Comparison of ENCODE assay signal across 8 cellular contexts in the genomic region with DNA sequence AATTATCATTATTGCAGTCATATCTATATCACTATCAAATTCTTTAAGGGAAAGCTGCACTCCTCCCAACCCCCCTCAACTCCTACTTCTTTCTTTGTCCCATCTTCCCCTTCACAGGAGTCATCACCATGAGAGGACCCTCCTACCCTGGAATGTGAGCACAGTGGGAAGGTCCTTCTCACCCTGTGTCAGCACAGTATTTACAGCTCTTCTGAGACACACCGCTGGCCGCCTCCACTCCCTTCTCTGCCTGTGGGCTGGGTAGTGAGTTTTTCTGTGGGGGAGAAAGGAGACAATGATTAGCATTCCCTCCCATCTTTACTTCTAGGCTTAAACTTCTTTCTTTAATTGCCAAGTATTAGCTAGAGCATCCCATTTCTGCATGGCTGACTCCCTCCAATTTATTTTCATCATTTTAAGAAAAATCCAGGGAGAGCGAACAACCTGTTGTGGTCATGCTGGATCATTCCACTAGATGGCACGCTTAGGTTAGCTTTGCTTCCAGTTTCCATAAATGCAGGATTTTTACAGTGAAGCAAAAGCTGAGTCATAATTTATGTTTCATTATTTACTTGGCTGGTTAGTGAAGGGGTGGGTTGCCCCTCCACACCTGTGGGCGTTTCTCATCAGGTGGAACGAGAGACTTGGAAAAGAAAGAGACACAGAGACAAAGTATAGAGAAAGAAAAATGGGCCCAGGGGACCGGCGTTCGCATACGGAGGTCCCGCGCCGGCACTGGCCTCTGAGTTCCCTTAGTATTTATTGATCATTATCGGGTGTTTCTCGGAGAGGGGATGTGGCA.
DNase-seq lines count a peak whose midpoint lies in the region; ATAC-seq, FAIRE-seq and TF ChIP-seq lines count a peak whose summit lies in the region.

No MANE protein-coding gene starts in this region.

- dilution Hi-C loops in IMR-90 (cut with HindIII; ENCODE audit: low sequenced_read_pairs, unreplicated experiment), result no loop called here
- dilution Hi-C loops in keratinocyte (cut with MboI; ENCODE audit: extremely low pct_ligation_motif_present, low sequenced_read_pairs), result no loop called here

- peak; percentile 67 for FAIRE-seq in keratinocyte (lab: Jason Lieb, UNC)

- H3K4me1 ChIP-seq in IMR-90 (ENCODE audit: control insufficient read depth, insufficient read depth, low read length) (no peaks in the 10 kb centered on the region), keratinocyte (ENCODE audit: control insufficient read depth, extremely low read depth, insufficient read depth, low read length) (peaks cover 31% of the 10 kb centered on the region)

- ATAC-seq in GM21825 (IDR thresholded peaks at IDR 0.05; ENCODE audit: unreplicated experiment) (peak; percentile 98), IMR-90 (ENCODE audit: low read depth) (peak; percentile 95)

- H3K9me3 ChIP-seq in IMR-90 (ENCODE audit: control insufficient read depth, insufficient read depth, low read length) (no peaks in the 10 kb centered on the region), keratinocyte (ENCODE audit: control insufficient read depth, low read depth, low read length) (no peaks in the 10 kb centered on the region)

- no peak overlapping the region for H2BK15ac ChIP-seq in IMR-90 (ENCODE audit: low read depth, low read length)

- H2AFZ ChIP-seq in IMR-90 (replicated peaks; ENCODE audit: low read length, poor library complexity) (no peak overlapping the region), keratinocyte (ENCODE audit: control insufficient read depth, low read length) (peak overlapping the region; percentile 54)

- no peak overlapping the region for H3K14ac ChIP-seq in IMR-90 (replicated peaks; ENCODE audit: low read depth, low read length)

- peak; percentile 93 for TF ChIP-seq RAD21 in IMR-90 (IDR thresholded peaks at IDR 0.05; ENCODE audit: low read length)

- DNase-seq in NCI-H82 (lab: John Stamatoyannopoulos, UW) (peak; percentile 70), NCI-H82 treated with DMSO at 0.1 percent for 48 hours (lab: John Stamatoyannopoulos, UW; ENCODE audit: unreplicated experiment) (no peak), IMR-90 (peak; percentile 68), SHP77 (lab: John Stamatoyannopoulos, UW) (peak; percentile 32 to 47), cerebellar cortex (ENCODE audit: low spot score) (peak; percentile 62), keratinocyte (ENCODE audit: low read depth, low spot score) (peak; percentile 32)
- DNase-seq in stimulated activated CD4-positive, alpha-beta T cell treated with anti-CD3 and anti-CD28 coated beads, Interleukin-12 subunit alpha, Interleukin-12 subunit beta, amount 100 ng/mL, for 48 hours (ENCODE audit: low read depth in 2 of 3, low spot score in 1 of 3), result peak in 2 of 3 donors; percentile 3 to 25

- H3K9ac ChIP-seq in IMR-90 (ENCODE audit: low read depth, low read length), result no peak overlapping the region
- H3K9ac ChIP-seq in keratinocyte (ENCODE audit: control insufficient read depth, extremely low read depth, insufficient read depth, low read length), result peak overlapping the region; percentile 23

- no peak overlapping the region for H4K5ac ChIP-seq in IMR-90 (ENCODE audit: low read depth, low read length)

- H3K79me1 ChIP-seq in IMR-90 (ENCODE audit: low read depth in 1 of 2, low read length in 2 of 2), result no peaks in the 10 kb centered on the region

- no peak for TF ChIP-seq POLR2A in IMR-90 (IDR thresholded peaks at IDR 0.05; ENCODE audit: low read depth, low read length)

- no peak overlapping the region for H4K8ac ChIP-seq in IMR-90 (ENCODE audit: low read depth in 2 of 2, low read length in 2 of 2)

- H3K4me2 ChIP-seq in IMR-90 (ENCODE audit: low read depth, low read length) (peak overlapping the region; percentile 66; the same call in 1 of the 2 replicates), keratinocyte (ENCODE audit: control insufficient read depth, extremely low read depth, insufficient read depth, low read depth, low read length) (peak overlapping the region; percentile 65)

- H3K18ac ChIP-seq in IMR-90 (ENCODE audit: low read depth, low read length), result no peak overlapping the region

- H3K4me3 ChIP-seq in IMR-90 (ENCODE audit: insufficient read depth, low read depth, low read length) (peak overlapping the region; percentile 39), keratinocyte (ENCODE audit: control insufficient read depth in 2 of 3, extremely low read depth in 1 of 3, insufficient read depth in 2 of 3, low read depth in 1 of 3, low read length in 3 of 3) (peak overlapping the region in 2 of 3 experiments; percentile 13 to 49)

- TF ChIP-seq CTCF in IMR-90 (conservative IDR thresholded peaks at IDR 0.05; ENCODE audit: low read depth, low read length) (peak; percentile 94), keratinocyte (optimal IDR thresholded peaks at IDR 0.05 in 1 of 3, IDR thresholded peaks at IDR 0.05 in 1 of 3, conservative IDR thresholded peaks at IDR 0.05 in 1 of 3; ENCODE audit: extremely low read depth in 1 of 3, insufficient read depth in 2 of 3, low read length in 3 of 3) (peak; percentile 72 to 79 (median 76))

- CTCF ChIA-PET in IMR-90 (lab: Yijun Ruan, JAX), result interaction anchor here (0.6 to 2.5 kb wide), 7 partner anchors 10 to 461 kb away, joined by 3 to 15 read pairs (median 3); no protein-coding TSS in a partner anchor

- H3K27me3 ChIP-seq in IMR-90 (ENCODE audit: control insufficient read depth, insufficient read depth, low read length), result no peaks in the 10 kb centered on the region
- H3K27me3 ChIP-seq in keratinocyte (ENCODE audit: control insufficient read depth, extremely low read depth, insufficient read depth, low read length), result no peaks in the 10 kb centered on the region

- H2BK5ac ChIP-seq in IMR-90 (ENCODE audit: low read depth, low read length, poor library complexity, severe bottlenecking), result no peak overlapping the region

- intact Hi-C loops in IMR-90 (cut with micrococcal nuclease), result loop anchor here (1.0 to 5.0 kb wide), 5 partner anchors 109 to 452 kb away; no protein-coding TSS in a partner anchor

- no peaks in the 10 kb centered on the region for H3K9me1 ChIP-seq in IMR-90 (ENCODE audit: insufficient read depth, low read length)
- H3K9me1 ChIP-seq in keratinocyte (ENCODE audit: control insufficient read depth, extremely low read depth, insufficient read depth, low read length), result no peaks in the 10 kb centered on the region

- H3K79me2 ChIP-seq in keratinocyte (ENCODE audit: control insufficient read depth, insufficient read depth, low read length), result no peaks in the 10 kb centered on the region

- no peak overlapping the region for H3K23ac ChIP-seq in IMR-90 (ENCODE audit: low read depth, low read length)

- no peak overlapping the region for H3K4ac ChIP-seq in IMR-90 (ENCODE audit: low read depth, low read length)

- no peak overlapping the region for H4K91ac ChIP-seq in IMR-90 (ENCODE audit: insufficient read depth, low read depth, low read length)

- no TSS peak for BruUV-seq in IMR-90 (replicated peaks; lab: Mats Ljungman, UMichigan)

- no peak overlapping the region for H2AK9ac ChIP-seq in IMR-90 (replicated peaks; ENCODE audit: low read depth, low read length, poor library complexity)

- H3K56ac ChIP-seq in IMR-90 (ENCODE audit: extremely low read depth, insufficient read depth, low read length), result no peak overlapping the region

- H2AK5ac ChIP-seq in IMR-90 (ENCODE audit: low read depth, low read length), result no peak overlapping the region

- H3K27ac ChIP-seq in IMR-90 (ENCODE audit: insufficient read depth, low read length), result no peak overlapping the region
- H3K27ac ChIP-seq in keratinocyte (ENCODE audit: control insufficient read depth, insufficient read depth, low read length), result peak overlapping the region; percentile 43

- no peaks in the 10 kb centered on the region for H4K20me1 ChIP-seq in IMR-90 (ENCODE audit: insufficient read depth, low read length)
- H4K20me1 ChIP-seq in keratinocyte (ENCODE audit: control insufficient read depth, extremely low read depth, insufficient read depth, low read length), result no peaks in the 10 kb centered on the region

- H2BK120ac ChIP-seq in IMR-90 (ENCODE audit: low read depth, low read length), result no peak overlapping the region

- in situ Hi-C loops in IMR-90 (cut with MboI; ENCODE audit: low sequenced_read_pairs), result loop anchor here (5.0 kb wide), 1 partner anchor 399 kb away; no protein-coding TSS in a partner anchor

- POLR2A ChIA-PET in IMR-90 (lab: Charles Lee; ENCODE audit: unreplicated experiment), result no interaction called here

- H3K36me3 ChIP-seq in IMR-90 (ENCODE audit: control insufficient read depth, insufficient read depth, low read length), result no peaks in the 10 kb centered on the region
- H3K36me3 ChIP-seq in keratinocyte (ENCODE audit: control insufficient read depth in 2 of 2, extremely low read depth in 1 of 2, insufficient read depth in 2 of 2, low read length in 2 of 2), result no peaks in the 10 kb centered on the region

- no CpG with 5 or more reads among the region's 15 CpGs for WGBS in IMR-90 (ENCODE audit: extremely low coverage in 2 of 2, insufficient read length in 1 of 2), 2 experiments

- H2BK20ac ChIP-seq in IMR-90 (ENCODE audit: low read depth, low read length), result no peak overlapping the region

TF ChIP-seq in IMR-90, 13 proteins besides CTCF, POLR2A, EP300 and RAD21:
- TF ChIP-seq NFE2L2 (IDR thresholded peaks at IDR 0.05; ENCODE audit: low read depth, low read length), result peak; percentile 58
- TF ChIP-seq BHLHE40 (IDR thresholded peaks at IDR 0.05; ENCODE audit: low read depth, low read length), result no peak
- TF ChIP-seq MXI1 (IDR thresholded peaks at IDR 0.05; ENCODE audit: borderline replicate concordance, low read depth, low read length), result no peak
- TF ChIP-seq, protein P1, sequence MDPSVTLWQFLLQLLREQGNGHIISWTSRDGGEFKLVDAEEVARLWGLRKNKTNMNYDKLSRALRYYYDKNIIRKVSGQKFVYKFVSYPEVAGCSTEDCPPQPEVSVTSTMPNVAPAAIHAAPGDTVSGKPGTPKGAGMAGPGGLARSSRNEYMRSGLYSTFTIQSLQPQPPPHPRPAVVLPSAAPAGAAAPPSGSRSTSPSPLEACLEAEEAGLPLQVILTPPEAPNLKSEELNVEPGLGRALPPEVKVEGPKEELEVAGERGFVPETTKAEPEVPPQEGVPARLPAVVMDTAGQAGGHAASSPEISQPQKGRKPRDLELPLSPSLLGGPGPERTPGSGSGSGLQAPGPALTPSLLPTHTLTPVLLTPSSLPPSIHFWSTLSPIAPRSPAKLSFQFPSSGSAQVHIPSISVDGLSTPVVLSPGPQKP (IDR thresholded peaks at IDR 0.05; ENCODE audit: borderline replicate concordance, low read depth, low read length), result no peak
- TF ChIP-seq MAFK (IDR thresholded peaks at IDR 0.05; ENCODE audit: low read depth, low read length), result no peak
- TF ChIP-seq CEBPB (IDR thresholded peaks at IDR 0.05; ENCODE audit: low read depth, low read length), result no peak
- peak; percentile 80 for TF ChIP-seq SMC3 (IDR thresholded peaks at IDR 0.05; ENCODE audit: low read depth, low read length)
